In the genomic region with DNA sequence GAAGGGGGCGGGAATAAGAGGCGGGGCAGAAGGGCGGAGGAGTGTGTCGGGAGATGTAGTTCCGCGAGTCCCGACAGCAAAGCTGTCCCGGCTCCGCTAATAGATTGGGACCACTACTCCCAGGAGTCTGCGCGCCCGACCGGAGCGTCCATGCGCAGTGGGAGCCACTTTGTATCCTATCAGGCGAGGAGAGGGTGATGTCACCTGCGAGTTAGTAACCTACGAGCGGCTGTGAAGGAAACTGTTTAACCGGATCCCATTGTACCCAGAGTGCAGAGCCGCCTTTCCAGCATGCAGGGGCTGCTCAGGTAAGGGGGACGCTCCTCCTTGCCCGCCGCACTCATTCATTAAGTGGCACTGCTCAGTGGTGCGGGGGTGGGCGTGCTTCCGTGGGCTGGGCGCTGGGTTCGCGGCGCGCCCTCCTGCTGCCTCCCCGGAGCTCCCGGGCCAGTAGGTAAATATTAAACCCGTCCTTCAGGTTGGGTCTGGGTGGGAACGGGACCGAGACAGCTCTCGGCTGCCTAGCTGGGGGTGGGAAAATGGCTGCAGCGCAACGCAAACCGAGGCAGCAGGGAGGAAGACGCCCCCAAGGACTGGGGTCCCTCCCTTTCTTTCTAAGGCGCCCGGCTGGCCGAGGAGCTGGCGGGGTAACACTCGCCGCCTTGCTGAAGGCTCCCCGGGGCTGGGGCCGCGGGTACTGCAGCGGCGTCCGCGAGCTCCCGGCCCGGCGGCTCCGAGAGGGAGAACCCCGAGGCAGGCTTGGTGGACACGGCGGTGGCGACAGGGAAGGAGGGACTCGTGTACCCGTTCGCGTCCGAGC, we compare ENCODE assay signal across 8 cellular contexts. TPM values are rescaled to one million over a fixed set of nuclear protein-coding genes. Genes with fewer than 3 reads are reported as not detected.
DNase-seq lines count a peak whose midpoint lies in the region; ATAC-seq lines count a peak whose summit lies in the region.

TSS of gene DAAM1 (plus strand) at position 207 of the 820 bp plus-strand sequence. CDS start 74,811 bp downstream, outside the sequence.

- H3K27me3 ChIP-seq in endocrine pancreas (ENCODE audit: control insufficient read depth, insufficient read depth, low read length): no peaks in the 10 kb centered on the region

- peak within 1 kb of the TSS; percentile 80 for H3K27ac Mint-ChIP-seq in activated CD8-positive, alpha-beta memory T cell treated with anti-CD3 and anti-CD28 coated beads, Interleukin-2, amount 10 ng/mL, durations not matched to agents 7 days and 5 days

- H3K4me3 ChIP-seq in endocrine pancreas (ENCODE audit: control insufficient read depth, insufficient read depth, low read length): peak within 1 kb of the TSS; percentile 90

- CTCF ChIA-PET in activated CD8-positive, alpha-beta memory T cell treated with anti-CD3 and anti-CD28 coated beads, Interleukin-2, amount 10 ng/mL, durations not matched to agents 7 days and 5 days (lab: Charles Lee): interaction anchor here (0.9 to 1.6 kb wide), 2 partner anchors 12 to 296 kb away, joined by 3 to 5 read pairs; partner anchors contain the start of genes JKAMP and L3HYPDH

- H3K4me1 ChIP-seq in endocrine pancreas (ENCODE audit: control insufficient read depth, insufficient read depth, low read length): peaks cover 13% of the 10 kb centered on the region

- ATAC-seq in GM21360 (IDR thresholded peaks at IDR 0.05; ENCODE audit: unreplicated experiment): peak; percentile 86
- ATAC-seq in activated CD8-positive, alpha-beta memory T cell treated with anti-CD3 and anti-CD28 coated beads, Interleukin-2, amount 10 ng/mL, durations not matched to agents 7 days and 5 days: peak; percentile 96

- H3K9me3 ChIP-seq in endocrine pancreas (ENCODE audit: control insufficient read depth, low read length): no peaks in the 10 kb centered on the region

- no peaks in the 10 kb centered on the region for H3K36me3 ChIP-seq in endocrine pancreas (ENCODE audit: control insufficient read depth, insufficient read depth, low read length)

- H3K4me1 Mint-ChIP-seq in activated CD8-positive, alpha-beta memory T cell treated with anti-CD3 and anti-CD28 coated beads, Interleukin-2, amount 10 ng/mL, durations not matched to agents 7 days and 5 days: peaks cover 23% of the 10 kb centered on the region

- H3K9ac ChIP-seq in endocrine pancreas (ENCODE audit: control insufficient read depth, insufficient read depth, low read length): peak within 1 kb of the TSS; percentile 92

- peaks cover 27% of the 10 kb centered on the region for H3K27me3 Mint-ChIP-seq in activated CD8-positive, alpha-beta memory T cell treated with anti-CD3 and anti-CD28 coated beads, Interleukin-2, amount 10 ng/mL, durations not matched to agents 7 days and 5 days

- DNase-seq in COLO829 (ENCODE audit: low spot score): peak; percentile 98
- DNase-seq in HT1080 (ENCODE audit: low read depth): peak; percentile 97
- peak; percentile 98 for DNase-seq in NOMO-1 treated with DMSO at 0.1 percent for 48 hours (lab: John Stamatoyannopoulos, UW; ENCODE audit: unreplicated experiment)
- peak; percentile 98 for DNase-seq in activated CD8-positive, alpha-beta memory T cell treated with anti-CD3 and anti-CD28 coated beads, Interleukin-2, amount 10 ng/mL, durations not matched to agents 7 days and 5 days
- DNase-seq in mesenteric fat pad (ENCODE audit: low spot score): peak; percentile 97
- peak; percentile 69 for DNase-seq in stimulated activated CD8-positive, alpha-beta memory T cell treated with anti-CD3 and anti-CD28 coated beads, Interleukin-15, amount 100 ng/mL, for 24 hours (ENCODE audit: low read depth)

- H3K4me3 Mint-ChIP-seq in activated CD8-positive, alpha-beta memory T cell treated with anti-CD3 and anti-CD28 coated beads, Interleukin-2, amount 10 ng/mL, durations not matched to agents 7 days and 5 days: peak within 1 kb of the TSS; percentile 85

- no peaks in the 10 kb centered on the region for H3K36me3 Mint-ChIP-seq in activated CD8-positive, alpha-beta memory T cell treated with anti-CD3 and anti-CD28 coated beads, Interleukin-2, amount 10 ng/mL, durations not matched to agents 7 days and 5 days

- no peaks in the 10 kb centered on the region for H3K9me3 Mint-ChIP-seq in activated CD8-positive, alpha-beta memory T cell treated with anti-CD3 and anti-CD28 coated beads, Interleukin-2, amount 10 ng/mL, durations not matched to agents 7 days and 5 days (ENCODE audit: low read depth)

RNA-seq across cellular contexts. Expression of gene DAAM1, which starts in this region (rescaled TPM):
- total RNA-seq in HT1080 (2014; rRNA removed; shearing (Covaris generic)): 11.0 and 14.0 TPM in 2 replicates
- polyA plus RNA-seq in HT1080 (2015; cell fraction: cytosol; rRNA removed): 11.2 and 12.7 TPM in 2 replicates
- 12.1 and 13.9 TPM in 2 replicates for polyA plus RNA-seq in HT1080 (2015; cell fraction: nucleus; rRNA removed)
- 10 to 100 TPM; 12.1 to 15.9 TPM for total RNA-seq in activated CD8-positive, alpha-beta memory T cell treated with anti-CD3 and anti-CD28 coated beads, Interleukin-2, amount 10 ng/mL, durations not matched to agents 7 days and 5 days
- total RNA-seq in mesenteric fat pad: 52.5 TPM

Comparison
In these comparisons a context has a peak if more than half of its experiments do, and no peak if none do; other contexts are left out.
1. Peak in every context shown above with its lines: DNase-seq, ATAC-seq and H3K4me3 ChIP-seq.